In the genomic region with DNA sequence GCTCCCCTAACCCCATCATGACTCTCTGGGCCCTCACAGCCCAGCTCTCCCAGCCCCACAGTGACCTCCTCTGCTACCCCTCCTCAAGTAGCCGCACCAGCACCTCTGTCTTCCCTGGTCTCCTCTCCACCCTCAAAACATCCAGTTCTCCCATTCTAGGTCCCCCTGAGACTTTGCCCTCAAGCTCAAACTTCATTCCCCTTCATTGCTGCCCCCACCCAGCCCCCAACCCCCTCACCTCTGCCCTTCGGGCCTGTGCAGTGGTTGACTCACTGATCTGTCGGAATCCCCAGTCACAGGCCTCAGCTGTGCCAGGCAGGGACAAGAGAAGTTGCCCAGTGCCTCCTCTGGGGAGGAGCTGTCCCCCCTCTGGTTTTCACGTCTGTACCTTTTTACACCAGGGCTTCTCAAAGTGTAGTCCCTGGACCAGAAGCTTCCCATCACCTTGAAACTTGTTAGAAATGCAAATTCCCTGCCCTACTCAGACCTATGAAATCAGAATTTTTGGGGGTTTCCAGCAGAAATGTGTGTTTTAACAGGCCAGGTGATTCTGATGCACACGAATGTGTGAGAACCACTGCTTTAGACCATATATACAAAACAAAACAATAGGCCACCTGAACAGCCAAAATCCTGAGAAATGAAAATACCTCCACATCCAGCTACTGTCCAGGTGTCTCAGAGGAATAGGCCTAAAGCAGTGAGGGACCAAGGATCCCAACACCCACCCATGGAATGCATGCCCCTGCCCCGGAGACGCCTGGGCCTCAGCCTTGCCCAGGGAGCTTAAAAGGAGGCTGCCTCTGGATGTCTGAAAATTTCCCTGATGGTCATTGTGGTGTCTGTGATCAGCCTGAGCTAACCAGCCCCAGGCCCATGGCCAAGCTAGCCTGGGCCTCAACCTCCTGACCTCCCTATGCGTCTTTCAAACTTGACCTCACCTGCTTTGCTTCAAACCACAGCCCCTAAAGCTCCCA, we compare ENCODE assay signal across 9 cellular contexts. TPM values are rescaled to one million over a fixed set of nuclear protein-coding genes. Genes with fewer than 3 reads are reported as not detected.
DNase-seq lines count a peak whose midpoint lies in the region; ATAC-seq and TF ChIP-seq lines count a peak whose summit lies in the region.
"Had no signal": no experiment of that assay in that cellular context is flagged by ENCODE, and none has a peak within 500 bp of the region (broad histone marks: within the 10 kb centered on the region; RNA-seq: fewer than 3 reads in every experiment).

No MANE protein-coding gene starts in this region.

- 79% methylated on average over 8 of the region's 8 CpGs for WGBS in SK-N-SH (ENCODE audit: low lambda C conversion rate)
- 68 to 88% methylated on average over 3 to 4 of the region's 8 CpGs for WGBS in gastroesophageal sphincter (ENCODE audit: low coverage in 1 of 2), 2 donors
- WGBS in smooth muscle cell (ENCODE audit: low lambda C conversion rate): 35% methylated on average over 8 of the region's 8 CpGs

- in situ Hi-C loops in GM13976 (cut with MboI; ENCODE audit: low sequenced_read_pairs, unreplicated experiment): no loop called here

- H3F3A ChIP-seq in SK-N-SH (replicated peaks; ENCODE audit: insufficient read depth) (no peaks in the 10 kb centered on the region), smooth muscle cell (ENCODE audit: low read depth) (no peaks in the 10 kb centered on the region)

- H3K4me3 ChIP-seq in SK-N-SH (ENCODE audit: low read depth in 2 of 2, low read length in 1 of 2) (peak overlapping the region in 1 of 2 experiments; percentile 51; a peak in 1 of 4 replicates), gastroesophageal sphincter (peak overlapping the region; percentile 53 to 80), smooth muscle cell (peak overlapping the region; percentile 87)

- CTCF ChIA-PET in SK-N-SH (lab: Yijun Ruan, JAX): interaction anchor here (0.6 to 21.0 kb wide), 9 partner anchors 8 to 70 kb away, joined by 3 to 354 read pairs (median 4); a partner anchor contains a TSS

- H3K79me2 ChIP-seq in SK-N-SH (ENCODE audit: insufficient read depth) (no peaks in the 10 kb centered on the region; the same call in 1 of the 2 replicates), smooth muscle cell (ENCODE audit: low read depth) (peaks cover 42% of the 10 kb centered on the region)

- TF ChIP-seq EP300 in SK-N-SH (IDR thresholded peaks at IDR 0.05; ENCODE audit: borderline replicate concordance in 1 of 2, low read depth in 1 of 2, low read length in 1 of 2): no peak
- TF ChIP-seq EP300 in gastroesophageal sphincter (IDR thresholded peaks at IDR 0.05): no peak

- H3K9me3 ChIP-seq in SK-N-SH (no peaks in the 10 kb centered on the region), gastroesophageal sphincter (no peaks in the 10 kb centered on the region), smooth muscle cell (replicated peaks; ENCODE audit: low read depth) (no peaks in the 10 kb centered on the region)

- H3K9ac ChIP-seq in SK-N-SH: no peak overlapping the region
- no peak overlapping the region for H3K9ac ChIP-seq in smooth muscle cell (ENCODE audit: low read depth)

- H3K4me2 ChIP-seq in SK-N-SH (peak overlapping the region; percentile 67), smooth muscle cell (peak overlapping the region; percentile 87)

- no peak for ATAC-seq in gastroesophageal sphincter

- no peak for TF ChIP-seq CTCF in GM13976 (IDR thresholded peaks at IDR 0.05; ENCODE audit: borderline replicate concordance, control extremely low read depth, extremely low read depth, insufficient read depth, missing control alignments)
- TF ChIP-seq CTCF in SK-N-SH (IDR thresholded peaks at IDR 0.05): no peak
- TF ChIP-seq CTCF in gastroesophageal sphincter (IDR thresholded peaks at IDR 0.05): no peak
- TF ChIP-seq CTCF in smooth muscle cell (IDR thresholded peaks at IDR 0.05; ENCODE audit: borderline replicate concordance, insufficient read depth, poor library complexity, severe bottlenecking): no peak

- H3K36me3 ChIP-seq in SK-N-SH (replicated peaks in 1 of 2; ENCODE audit: control insufficient read depth in 1 of 2, insufficient read depth in 2 of 2, low read length in 1 of 2) (no peaks in the 10 kb centered on the region), gastroesophageal sphincter (no peaks in the 10 kb centered on the region), smooth muscle cell (ENCODE audit: low read depth) (no peaks in the 10 kb centered on the region)

- H4K20me1 ChIP-seq in SK-N-SH (ENCODE audit: insufficient read depth): no peaks in the 10 kb centered on the region
- H4K20me1 ChIP-seq in smooth muscle cell (ENCODE audit: low read depth): peaks cover 21% of the 10 kb centered on the region

- POLR2A ChIA-PET in SK-N-SH (lab: Yijun Ruan, JAX): interaction anchor here (0.9 to 10.0 kb wide), 4 partner anchors 11 to 45 kb away, joined by 3 to 152 read pairs (median 28); no protein-coding TSS in a partner anchor

- no peaks in the 10 kb centered on the region for H3K27me3 ChIP-seq in SK-N-SH (ENCODE audit: insufficient read depth)
- H3K27me3 ChIP-seq in gastroesophageal sphincter: no peaks in the 10 kb centered on the region
- no peaks in the 10 kb centered on the region for H3K27me3 ChIP-seq in smooth muscle cell (ENCODE audit: low read depth)

- H2AFZ ChIP-seq in SK-N-SH (ENCODE audit: low read depth) (peak overlapping the region; percentile 89), smooth muscle cell (ENCODE audit: low read depth) (peak overlapping the region; percentile 97)

- TF ChIP-seq POLR2A in gastroesophageal sphincter (IDR thresholded peaks at IDR 0.05): no peak

- DNase-seq in GM13976 (ENCODE audit: low spot score) (peak; percentile 44), SK-N-SH (no peak), smooth muscle cell (lab: John Stamatoyannopoulos, UW; ENCODE audit: unreplicated experiment) (no peak), NCI-H2171 (lab: John Stamatoyannopoulos, UW) (no peak), iPS-NIHi11 (ENCODE audit: low spot score) (no peak), UCSD-AML1 (lab: John Stamatoyannopoulos, UW; ENCODE audit: unreplicated experiment) (no peak), NCI-H2029 (lab: John Stamatoyannopoulos, UW) (no peak)
- DNase-seq: NCI-H2081 treated with DMSO at 0.1 percent for 48 hours had no signal

- H3K9me2 ChIP-seq in SK-N-SH: no peaks in the 10 kb centered on the region

- TF ChIP-seq RAD21 in SK-N-SH (IDR thresholded peaks at IDR 0.05; ENCODE audit: low read length): no peak

- H3K27ac ChIP-seq in SK-N-SH (ENCODE audit: low read depth in 2 of 2, low read length in 1 of 2): peak overlapping the region in 1 of 2 experiments; percentile 20; a peak in 1 of 4 replicates
- peak overlapping the region in 3 of 4 donors; percentile 72 to 82 (median 73) for H3K27ac ChIP-seq in gastroesophageal sphincter
- H3K27ac ChIP-seq in smooth muscle cell (ENCODE audit: low read depth): peak overlapping the region; percentile 52

- H3K4me1 ChIP-seq in SK-N-SH (ENCODE audit: control insufficient read depth in 1 of 2, insufficient read depth in 2 of 2, low read depth in 1 of 2, low read length in 1 of 2) (peaks cover 0 to 39% of the 10 kb centered on the region in 2 experiments; a peak in 1 of 4 replicates), gastroesophageal sphincter (peaks cover 0 to 33% (median 16%) of the 10 kb centered on the region in 3 donors), smooth muscle cell (ENCODE audit: low read depth) (no peaks in the 10 kb centered on the region)

TF ChIP-seq in SK-N-SH, 30 proteins besides CTCF, POLR2A, EP300 and RAD21 (continues in another document):
- TF ChIP-seq FOSL2 (IDR thresholded peaks at IDR 0.05; ENCODE audit: borderline replicate concordance, low read depth) (no peak), TCF12 (IDR thresholded peaks at IDR 0.05) (no peak)
- TF ChIP-seq, protein P1, sequence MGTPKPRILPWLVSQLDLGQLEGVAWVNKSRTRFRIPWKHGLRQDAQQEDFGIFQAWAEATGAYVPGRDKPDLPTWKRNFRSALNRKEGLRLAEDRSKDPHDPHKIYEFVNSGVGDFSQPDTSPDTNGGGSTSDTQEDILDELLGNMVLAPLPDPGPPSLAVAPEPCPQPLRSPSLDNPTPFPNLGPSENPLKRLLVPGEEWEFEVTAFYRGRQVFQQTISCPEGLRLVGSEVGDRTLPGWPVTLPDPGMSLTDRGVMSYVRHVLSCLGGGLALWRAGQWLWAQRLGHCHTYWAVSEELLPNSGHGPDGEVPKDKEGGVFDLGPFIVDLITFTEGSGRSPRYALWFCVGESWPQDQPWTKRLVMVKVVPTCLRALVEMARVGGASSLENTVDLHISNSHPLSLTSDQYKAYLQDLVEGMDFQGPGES (IDR thresholded peaks at IDR 0.05; ENCODE audit: low read depth, low read length): no peak

RNA-seq across cellular contexts. Expression of a gene that starts 0.9 kb away (rescaled TPM):
- polyA plus RNA-seq in SK-N-SH (2012; rRNA removed) (28.4 and 36.9 TPM in 2 replicates), smooth muscle cell (73.6 and 95.6 TPM in 2 replicates)
- 15.8 and 25.8 TPM in 2 replicates for polyA plus RNA-seq in SK-N-SH (2012; cell fraction: cytosol; rRNA removed)
- 45.1 and 47.5 TPM in 2 replicates for polyA plus RNA-seq in SK-N-SH (2012; cell fraction: nucleus; rRNA removed)
- total RNA-seq in gastroesophageal sphincter (10 to 100 TPM; 16.6 to 36.6 (median 26.6) TPM), smooth muscle cell (36.5 and 43.5 TPM in 2 replicates)

RNA-seq across cellular contexts. Expression of a gene that starts 24.7 kb away (rescaled TPM):
- polyA plus RNA-seq in SK-N-SH (2012; rRNA removed): 160 and 178 TPM in 2 replicates
- polyA plus RNA-seq in SK-N-SH (2012; cell fraction: cytosol; rRNA removed): 117 and 162 TPM in 2 replicates
- polyA plus RNA-seq in SK-N-SH (2012; cell fraction: nucleus; rRNA removed): 98.6 and 138 TPM in 2 replicates
- 100 to 1,000 TPM in 2 of 4 donors, 10 to 100 TPM in 2; 80.0 to 141 (median 100.0) TPM for total RNA-seq in gastroesophageal sphincter
- 60.9 and 90.0 TPM in 2 replicates for total RNA-seq in smooth muscle cell
- 58.0 and 67.3 TPM in 2 replicates for polyA plus RNA-seq in smooth muscle cell

RNA-seq across cellular contexts. Expression of a gene that starts 39.9 kb away (rescaled TPM):
- polyA plus RNA-seq in SK-N-SH (2012; rRNA removed) (81.2 and 104 TPM in 2 replicates), smooth muscle cell (59.7 and 62.1 TPM in 2 replicates)
- 67.5 and 76.5 TPM in 2 replicates for polyA plus RNA-seq in SK-N-SH (2012; cell fraction: cytosol; rRNA removed)
- polyA plus RNA-seq in SK-N-SH (2012; cell fraction: nucleus; rRNA removed): 127 and 149 TPM in 2 replicates
- total RNA-seq in gastroesophageal sphincter (100 to 1,000 TPM in 1 of 4 donors, 10 to 100 TPM in 3; 45.0 to 122 (median 84.9) TPM), smooth muscle cell (34.7 and 38.1 TPM in 2 replicates)

RNA-seq across cellular contexts. Expression of a gene that starts 40.0 kb away (rescaled TPM):
- polyA plus RNA-seq in SK-N-SH (2012; rRNA removed) (43.6 and 63.3 TPM in 2 replicates), smooth muscle cell (58.1 and 67.4 TPM in 2 replicates)
- polyA plus RNA-seq in SK-N-SH (2012; cell fraction: cytosol; rRNA removed): 45.7 and 48.3 TPM in 2 replicates
- 49.1 and 64.3 TPM in 2 replicates for polyA plus RNA-seq in SK-N-SH (2012; cell fraction: nucleus; rRNA removed)
- total RNA-seq in gastroesophageal sphincter (10 to 100 TPM; 19.1 to 32.4 (median 25.8) TPM), smooth muscle cell (36.6 and 39.5 TPM in 2 replicates)

RNA-seq across cellular contexts. Expression of a gene that starts 49.2 kb away (rescaled TPM):
- polyA plus RNA-seq in SK-N-SH (2012; rRNA removed) (17.5 and 26.2 TPM in 2 replicates), smooth muscle cell (21.9 and 25.3 TPM in 2 replicates)
- polyA plus RNA-seq in SK-N-SH (2012; cell fraction: cytosol; rRNA removed): 13.1 and 17.1 TPM in 2 replicates
- polyA plus RNA-seq in SK-N-SH (2012; cell fraction: nucleus; rRNA removed): 20.7 and 31.8 TPM in 2 replicates
- total RNA-seq in gastroesophageal sphincter (10 to 100 TPM; 24.4 to 56.6 (median 35.7) TPM), smooth muscle cell (10.8 and 13.4 TPM in 2 replicates)
